In the genomic region with DNA sequence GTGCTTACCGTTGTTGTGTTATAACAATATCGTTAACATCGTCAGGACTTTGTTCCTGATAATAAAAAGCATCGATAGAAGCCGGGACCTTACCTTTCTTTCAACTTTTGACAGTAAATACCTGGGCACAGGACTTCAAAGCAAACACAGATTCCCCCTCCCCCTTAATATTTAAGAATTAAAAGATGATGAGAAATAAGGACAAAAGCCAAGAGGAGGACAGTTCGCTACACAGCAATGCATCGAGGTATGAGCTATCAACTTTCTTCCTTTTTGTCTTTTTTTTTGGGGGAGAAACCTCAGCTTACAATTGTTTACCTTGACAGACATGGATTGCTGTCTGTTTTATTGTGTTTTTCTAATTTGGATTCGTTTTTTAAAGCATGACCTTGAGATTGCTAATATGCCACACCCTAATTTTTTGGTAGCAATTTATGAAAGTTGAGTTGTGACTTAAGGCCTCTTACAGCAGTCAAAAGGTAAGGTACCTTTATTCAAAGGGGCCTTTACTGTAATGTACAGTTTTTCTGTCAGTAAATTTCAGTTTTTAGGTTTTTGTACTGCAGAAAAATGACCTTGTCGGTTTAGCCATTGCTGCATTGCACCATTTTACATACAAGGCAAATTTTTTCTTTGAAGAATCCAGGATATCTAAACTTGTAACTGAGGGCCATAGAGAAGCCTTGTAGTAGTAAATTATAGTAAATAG, we compare ENCODE assay signal across 8 cellular contexts. TPM values are rescaled to one million over a fixed set of nuclear protein-coding genes. Genes with fewer than 3 reads are reported as not detected.
DNase-seq lines count a peak whose midpoint lies in the region; ATAC-seq and TF ChIP-seq lines count a peak whose summit lies in the region.

No MANE protein-coding gene starts in this region.

- DNase-seq in A673 (ENCODE audit: low spot score), result no peak
- no peak for DNase-seq in HFF-Myc (ENCODE audit: extremely low read depth, low read depth)
- DNase-seq in tibial nerve (ENCODE audit: low spot score in 2 of 2), result no peak
- no peak for DNase-seq in dedifferentiated amniotic fluid mesenchymal stem cell (ENCODE audit: extremely low spot score)
- DNase-seq in activated gamma-delta T cell (lab: John Stamatoyannopoulos, UW), result no peak

- TF ChIP-seq RAD21 in liver (IDR thresholded peaks at IDR 0.05), result no peak

- H3K27ac ChIP-seq in A673 (ENCODE audit: low read depth, low read length, poor library complexity, severe bottlenecking) (peak overlapping the region; percentile 99), angular gyrus (ENCODE audit: low read depth, low read length) (peak overlapping the region; percentile 98), liver (ENCODE audit: low read depth in 1 of 2, low read length in 2 of 2) (peak overlapping the region; percentile 97 to 98), tibial nerve (peak overlapping the region; percentile 90 to 99 (median 98))

- intact Hi-C loops in A673 (cut with micrococcal nuclease; ENCODE audit: unreplicated experiment), result loop anchor here (2.0 to 5.0 kb wide), 2 partner anchors 18 to 94 kb away; no protein-coding TSS in a partner anchor

- no peak for ATAC-seq in HG02763 (IDR thresholded peaks at IDR 0.05; ENCODE audit: unreplicated experiment)

- whole genome bisulfite sequencing in liver, result under 1% methylated on average over 9 of the region's 9 CpGs
- WGBS in tibial nerve, 2 donors, result 0 to 1% methylated on average over 9 of the region's 9 CpGs

- H3K4me1 ChIP-seq in A673 (ENCODE audit: insufficient read depth, low read length, poor library complexity, severe bottlenecking) (peaks cover 12% of the 10 kb centered on the region), liver (ENCODE audit: control insufficient read depth in 4 of 4, insufficient read depth in 4 of 4, low read length in 3 of 4) (peaks cover 0 to 12% (median 5%) of the 10 kb centered on the region in 4 donors), tibial nerve (peaks cover 0 to 71% (median 40%) of the 10 kb centered on the region in 4 donors)

- H3K36me3 ChIP-seq in A673 (ENCODE audit: insufficient read depth, low read length, poor library complexity, severe bottlenecking) (peaks cover 54% of the 10 kb centered on the region), liver (ENCODE audit: control insufficient read depth in 4 of 4, insufficient read depth in 3 of 4, low read depth in 1 of 4, low read length in 3 of 4) (peaks cover 0 to 15% (median 8%) of the 10 kb centered on the region in 4 donors), tibial nerve (peaks cover 0 to 8% (median 0%) of the 10 kb centered on the region in 3 donors)

- TF ChIP-seq EP300 in tibial nerve (IDR thresholded peaks at IDR 0.05), result no peak

- peak overlapping the region; percentile 98 to 99 for H3K9ac ChIP-seq in liver (ENCODE audit: low read depth in 1 of 2, low read length in 2 of 2)

- H3K27me3 ChIP-seq in A673 (replicated peaks; ENCODE audit: insufficient read depth, low read depth, low read length, poor library complexity), result no peaks in the 10 kb centered on the region
- no peaks in the 10 kb centered on the region for H3K27me3 ChIP-seq in liver (ENCODE audit: control insufficient read depth in 4 of 4, insufficient read depth in 4 of 4, low read length in 3 of 4)
- H3K27me3 ChIP-seq in tibial nerve, result no peaks in the 10 kb centered on the region

- TF ChIP-seq POLR2A in tibial nerve (IDR thresholded peaks at IDR 0.05), result no peak

- no peaks in the 10 kb centered on the region for H3K9me3 ChIP-seq in A673 (ENCODE audit: low read depth, low read length, poor library complexity, severe bottlenecking)
- H3K9me3 ChIP-seq in liver (ENCODE audit: control insufficient read depth in 4 of 4, low read length in 3 of 4), result no peaks in the 10 kb centered on the region
- H3K9me3 ChIP-seq in tibial nerve, result no peaks in the 10 kb centered on the region

- TF ChIP-seq CTCF in A673 (conservative IDR thresholded peaks at IDR 0.05; ENCODE audit: low read depth, low read length) (no peak), HFF-Myc (IDR thresholded peaks at IDR 0.05; ENCODE audit: low read depth, low read length, missing control alignments) (no peak), liver (IDR thresholded peaks at IDR 0.05; ENCODE audit: low read depth, low read length, missing input control) (no peak), tibial nerve (IDR thresholded peaks at IDR 0.05) (no peak)

- POLR2A ChIA-PET in A673 (lab: Charles Lee; ENCODE audit: low non-redundant PET), result interaction anchor here (2.4 kb wide), 1 partner anchor 19 kb away, joined by 19 read pairs; no protein-coding TSS in a partner anchor

- CTCF ChIA-PET in A673 (lab: Charles Lee), result no interaction called here

- BruUV-seq in A673 (replicated peaks; lab: Mats Ljungman, UMichigan), result TSS peak; percentile 57

- H3K4me3 ChIP-seq in A673 (ENCODE audit: low read depth, low read length, poor library complexity, severe bottlenecking) (peak overlapping the region; percentile 68), HFF-Myc (replicated peaks; ENCODE audit: low read depth, low read length) (peak overlapping the region; percentile 67), liver (ENCODE audit: low read depth in 1 of 3, low read length in 3 of 3) (peak overlapping the region; percentile 60 to 90 (median 87)), tibial nerve (peak overlapping the region; percentile 34 to 69 (median 64))

TF ChIP-seq in liver, 16 proteins besides CTCF, POLR2A, EP300 and RAD21:
- TF ChIP-seq, protein P1, sequence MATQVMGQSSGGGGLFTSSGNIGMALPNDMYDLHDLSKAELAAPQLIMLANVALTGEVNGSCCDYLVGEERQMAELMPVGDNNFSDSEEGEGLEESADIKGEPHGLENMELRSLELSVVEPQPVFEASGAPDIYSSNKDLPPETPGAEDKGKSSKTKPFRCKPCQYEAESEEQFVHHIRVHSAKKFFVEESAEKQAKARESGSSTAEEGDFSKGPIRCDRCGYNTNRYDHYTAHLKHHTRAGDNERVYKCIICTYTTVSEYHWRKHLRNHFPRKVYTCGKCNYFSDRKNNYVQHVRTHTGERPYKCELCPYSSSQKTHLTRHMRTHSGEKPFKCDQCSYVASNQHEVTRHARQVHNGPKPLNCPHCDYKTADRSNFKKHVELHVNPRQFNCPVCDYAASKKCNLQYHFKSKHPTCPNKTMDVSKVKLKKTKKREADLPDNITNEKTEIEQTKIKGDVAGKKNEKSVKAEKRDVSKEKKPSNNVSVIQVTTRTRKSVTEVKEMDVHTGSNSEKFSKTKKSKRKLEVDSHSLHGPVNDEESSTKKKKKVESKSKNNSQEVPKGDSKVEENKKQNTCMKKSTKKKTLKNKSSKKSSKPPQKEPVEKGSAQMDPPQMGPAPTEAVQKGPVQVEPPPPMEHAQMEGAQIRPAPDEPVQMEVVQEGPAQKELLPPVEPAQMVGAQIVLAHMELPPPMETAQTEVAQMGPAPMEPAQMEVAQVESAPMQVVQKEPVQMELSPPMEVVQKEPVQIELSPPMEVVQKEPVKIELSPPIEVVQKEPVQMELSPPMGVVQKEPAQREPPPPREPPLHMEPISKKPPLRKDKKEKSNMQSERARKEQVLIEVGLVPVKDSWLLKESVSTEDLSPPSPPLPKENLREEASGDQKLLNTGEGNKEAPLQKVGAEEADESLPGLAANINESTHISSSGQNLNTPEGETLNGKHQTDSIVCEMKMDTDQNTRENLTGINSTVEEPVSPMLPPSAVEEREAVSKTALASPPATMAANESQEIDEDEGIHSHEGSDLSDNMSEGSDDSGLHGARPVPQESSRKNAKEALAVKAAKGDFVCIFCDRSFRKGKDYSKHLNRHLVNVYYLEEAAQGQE (IDR thresholded peaks at IDR 0.05), result no peak
- TF ChIP-seq YY1 (IDR thresholded peaks at IDR 0.05), result peak; percentile 57

RNA-seq across cellular contexts. Expression of a gene that starts 1.1 kb away (rescaled TPM):
- 75.7 and 78.0 TPM in 2 replicates for total RNA-seq in A673 (2021)
- 10 to 100 TPM; 70.5 to 90.2 TPM for total RNA-seq in liver
- 10 to 100 TPM; 13.9 to 28.3 TPM for polyA plus RNA-seq in liver
- 100 to 1,000 TPM in 2 of 4 donors, 10 to 100 TPM in 2; 96.5 to 133 (median 102) TPM for total RNA-seq in tibial nerve
